Comparison of ENCODE assay signal across 30 cellular contexts in genomic region chr2:74695663-74696062, GRCh38. TPM values are rescaled to one million over a fixed set of nuclear protein-coding genes. Genes with fewer than 3 reads are reported as not detected.
"Had no signal": no experiment of that assay in that cellular context is flagged by ENCODE, and none has a peak within 500 bp of the region (broad histone marks: within the 10 kb centered on the region; RNA-seq: fewer than 3 reads in every experiment).

No MANE protein-coding gene starts in this region.

- H3K4me1 ChIP-seq: ascending aorta, body of pancreas, SJCRH30 had no signal

- H3K4me3 ChIP-seq: ascending aorta, body of pancreas, K562, Peyer's patch, SJCRH30 had no signal

- H3K27me3 ChIP-seq: ascending aorta, body of pancreas, Peyer's patch, SJCRH30 had no signal

- H3K9ac ChIP-seq: SK-N-SH had no signal

- ATAC-seq: activated CD4-positive, CD25-positive, alpha-beta regulatory T cell treated with anti-CD3 and anti-CD28 coated beads, Interleukin-2, amount 50 U/mL, for 24 hours; activated naive CD4-positive, alpha-beta T cell treated with anti-CD3 and anti-CD28 coated beads, Interleukin-2, amount 50 U/mL, for 72 hours; activated naive CD8-positive, alpha-beta T cell treated with anti-CD3 and anti-CD28 coated beads, Interleukin-2, amount 50 U/mL, for 24 hours; activated T-cell treated with anti-CD3 and anti-CD28 coated beads, Interleukin-2, amount 50 U/mL, for 4 hours; body of pancreas; K562 had no signal

- DNase-seq: activated CD4-positive, alpha-beta T cell treated with anti-CD3 and anti-CD28 coated beads for 48 hours; activated CD4-positive, alpha-beta T cell treated with anti-CD3 and anti-CD28 coated beads, Interleukin-2, amount 50 U/mL, for 48 hours; activated CD8-positive, alpha-beta memory T cell treated with anti-CD3 and anti-CD28 coated beads for 24 hours; activated effector memory CD4-positive, alpha-beta T cell treated with anti-CD3 and anti-CD28 coated beads, Interleukin-2, amount 50 U/mL, for 16 hours; activated naive CD4-positive, alpha-beta T cell treated with Interleukin-2 at 50 U/mL for 16 hours; activated naive CD8-positive, alpha-beta T cell treated with anti-CD3 and anti-CD28 coated beads, Interleukin-2, amount 50 U/mL, for 24 hours; activated T-cell treated with anti-CD3 and anti-CD28 coated beads, Interleukin-2, amount 50 U/mL, for 4 hours; amniotic stem cell; body of pancreas; central memory CD4-positive, alpha-beta T cell; Karpas-422; MM.1S; NCI-H1105; NCI-H1436; NCI-H1694 treated with DMSO at 0.1 percent for 48 hours; NCI-H2081; NCI-H510A treated with DMSO at 0.1 percent for 48 hours; NCI-H69; NK-92 treated with Interleukin-12 subunit alpha and Interleukin-12 subunit beta, amount 100 ng/mL, for 24 hours; Peyer's patch; Right ventricle myocardium superior; SJCRH30; SK-N-SH; T-helper 1 cell had no signal

- FAIRE-seq: bronchial epithelial cell, K562 had no signal

- H3K4me2 ChIP-seq: SK-N-SH had no signal

- H3K9me3 ChIP-seq: ascending aorta, body of pancreas, Peyer's patch, SJCRH30, SK-N-SH had no signal

- H3K36me3 ChIP-seq: Peyer's patch, SJCRH30 had no signal

- H3K27ac ChIP-seq: ascending aorta, body of pancreas, RWPE1, SJCRH30 had no signal

RNA-seq across cellular contexts. Expression of gene M1AP, which starts 47.5 kb away (rescaled TPM):
- total RNA-seq: activated naive CD4-positive, alpha-beta T cell treated with anti-CD3 and anti-CD28 coated beads, Interleukin-2, amount 50 U/mL, for 72 hours; activated T-cell treated with anti-CD3 and anti-CD28 coated beads, Interleukin-2, amount 50 U/mL, for 4 hours; ascending aorta; body of pancreas; Peyer's patch; Right ventricle myocardium superior; SJCRH30 had no signal
